ENCODE assay signal across 23 cellular contexts in the genomic region with DNA sequence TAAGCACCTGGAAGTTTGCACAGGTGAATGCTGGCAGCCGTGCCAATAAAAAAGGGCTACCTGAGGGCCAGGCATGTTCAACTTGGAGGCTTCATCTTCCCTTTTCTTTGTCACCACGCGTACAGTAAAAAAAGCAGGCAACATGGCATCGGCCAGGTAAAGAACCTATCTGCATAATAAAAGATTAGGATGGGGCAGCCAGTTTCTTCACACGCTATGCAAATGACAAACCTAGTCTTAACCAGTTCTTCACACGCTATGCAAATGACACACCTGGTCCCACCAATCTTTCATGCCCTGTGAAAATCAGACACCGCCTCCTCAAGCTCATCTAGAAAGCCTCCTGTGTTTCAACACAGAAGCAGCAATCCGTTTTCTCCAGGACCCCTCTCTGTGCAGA.
"Had no signal": no experiment of that assay in that cellular context is flagged by ENCODE, and none has a peak within 500 bp of the region (broad histone marks: within the 10 kb centered on the region; RNA-seq: fewer than 3 reads in every experiment).

No MANE protein-coding gene starts in this region.

- H3K27ac ChIP-seq: brain microvascular endothelial cell, colonic mucosa, foreskin keratinocyte, lower lobe of right lung, parathyroid adenoma, right lobe of liver, transverse colon, uterus had no signal

- H3K36me3 ChIP-seq: brain microvascular endothelial cell, colonic mucosa, lower lobe of right lung, right lobe of liver, transverse colon, uterus had no signal

- H3K36me3 Mint-ChIP-seq: activated naive CD4-positive, alpha-beta T cell treated with anti-CD3 and anti-CD28 coated beads, Interleukin-2, amount 10 ng/mL, durations not matched to agents 7 days and 5 days; mesothelial cell of epicardium; natural killer cell treated with Interleukin-12 subunit alpha and Interleukin-12 subunit beta and Interleukin-15 and Interleukin-18, amount 100 ng/mL, for 72 hours had no signal

- ATAC-seq: activated CD8-positive, alpha-beta T cell treated with anti-CD3 and anti-CD28 coated beads for 36 hours; activated T-cell treated with anti-CD3 and anti-CD28 coated beads, Interleukin-2, amount 50 U/mL, for 4 hours; foreskin keratinocyte; lower lobe of right lung; natural killer cell treated with Interleukin-12 subunit alpha and Interleukin-12 subunit beta and Interleukin-15 and Interleukin-18, amount 100 ng/mL, for 72 hours; right lobe of liver had no signal

- H3K4me3 Mint-ChIP-seq: activated CD4-positive, alpha-beta T cell treated with anti-CD3 and anti-CD28 coated beads, Interleukin-2, amount 10 ng/mL, durations not matched to agents 24 days and 14 days; activated CD8-positive, alpha-beta T cell treated with anti-CD3 and anti-CD28 coated beads for 36 hours; activated naive CD4-positive, alpha-beta T cell treated with anti-CD3 and anti-CD28 coated beads, Interleukin-2, amount 10 ng/mL, durations not matched to agents 7 days and 5 days; activated T-cell treated with anti-CD3 and anti-CD28 coated beads, Interleukin-2, amount 50 U/mL, for 4 hours; mesothelial cell of epicardium; natural killer cell treated with Interleukin-12 subunit alpha and Interleukin-12 subunit beta and Interleukin-15 and Interleukin-18, amount 100 ng/mL, for 72 hours; stimulated activated naive CD8-positive, alpha-beta T cell treated with anti-CD3 and anti-CD28 coated beads, Interleukin-15, Interleukin-2, amounts not matched to agents 100 ng/mL and 50 ng/mL, for 24 hours had no signal

- H3K9me3 ChIP-seq: colonic mucosa, lower lobe of right lung, right lobe of liver, transverse colon, uterus had no signal

- H3K9me3 Mint-ChIP-seq: activated CD4-positive, alpha-beta T cell treated with anti-CD3 and anti-CD28 coated beads, Interleukin-2, amount 10 ng/mL, durations not matched to agents 24 days and 14 days; activated CD8-positive, alpha-beta T cell treated with anti-CD3 and anti-CD28 coated beads for 36 hours; activated naive CD4-positive, alpha-beta T cell treated with anti-CD3 and anti-CD28 coated beads, Interleukin-2, amount 10 ng/mL, durations not matched to agents 7 days and 5 days; activated T-cell treated with anti-CD3 and anti-CD28 coated beads, Interleukin-2, amount 50 U/mL, for 4 hours; natural killer cell treated with Interleukin-12 subunit alpha and Interleukin-12 subunit beta and Interleukin-15 and Interleukin-18, amount 100 ng/mL, for 72 hours; stimulated activated naive CD8-positive, alpha-beta T cell treated with anti-CD3 and anti-CD28 coated beads, Interleukin-15, Interleukin-2, amounts not matched to agents 100 ng/mL and 50 ng/mL, for 24 hours had no signal

- DNase-seq: activated CD4-positive, alpha-beta T cell treated with anti-CD3 and anti-CD28 coated beads, Interleukin-2, amount 10 ng/mL, durations not matched to agents 24 days and 14 days; activated CD8-positive, alpha-beta memory T cell treated with anti-CD3 and anti-CD28 coated beads, Interleukin-2, amount 50 U/mL, for 4 hours; activated CD8-positive, alpha-beta T cell treated with anti-CD3 and anti-CD28 coated beads for 36 hours; activated effector memory CD4-positive, alpha-beta T cell treated with Interleukin-2 at 50 U/mL for 16 hours; activated naive CD4-positive, alpha-beta T cell treated with anti-CD3 and anti-CD28 coated beads, Interleukin-2, amount 10 ng/mL, durations not matched to agents 7 days and 5 days; activated T-cell treated with anti-CD3 and anti-CD28 coated beads, Interleukin-2, amount 50 U/mL, for 4 hours; aorta; brain microvascular endothelial cell; central memory CD4-positive, alpha-beta T cell; colonic mucosa; foreskin keratinocyte; lower lobe of right lung; right lobe of liver; small intestine; stimulated activated CD4-positive, alpha-beta T cell treated with anti-CD3 and anti-CD28 coated beads, Interleukin-15, amount 100 ng/mL, for 24 hours; stimulated activated CD4-positive, alpha-beta T cell treated with anti-CD3 and anti-CD28 coated beads, Interleukin-2, amount 100 ng/mL, for 48 hours; T1000; transverse colon; uterus had no signal

- H2AFZ ChIP-seq: parathyroid adenoma had no signal

- H3K4me1 ChIP-seq: colonic mucosa, foreskin keratinocyte, lower lobe of right lung, parathyroid adenoma, right lobe of liver, transverse colon, uterus had no signal

- H3K4me3 ChIP-seq: colonic mucosa, lower lobe of right lung, right lobe of liver, transverse colon, uterus had no signal

- H3K9ac ChIP-seq: parathyroid adenoma had no signal

- H3K4me1 Mint-ChIP-seq: activated CD4-positive, alpha-beta T cell treated with anti-CD3 and anti-CD28 coated beads, Interleukin-2, amount 10 ng/mL, durations not matched to agents 24 days and 14 days; activated naive CD4-positive, alpha-beta T cell treated with anti-CD3 and anti-CD28 coated beads, Interleukin-2, amount 10 ng/mL, durations not matched to agents 7 days and 5 days had no signal

- H3K27me3 ChIP-seq: brain microvascular endothelial cell, colonic mucosa, foreskin keratinocyte, right lobe of liver, transverse colon, uterus had no signal

- H3K79me2 ChIP-seq: parathyroid adenoma had no signal

- H3K27ac Mint-ChIP-seq: activated CD4-positive, alpha-beta T cell treated with anti-CD3 and anti-CD28 coated beads, Interleukin-2, amount 10 ng/mL, durations not matched to agents 24 days and 14 days; activated CD8-positive, alpha-beta T cell treated with anti-CD3 and anti-CD28 coated beads for 36 hours; activated naive CD4-positive, alpha-beta T cell treated with anti-CD3 and anti-CD28 coated beads, Interleukin-2, amount 10 ng/mL, durations not matched to agents 7 days and 5 days; mesothelial cell of epicardium; natural killer cell treated with Interleukin-12 subunit alpha and Interleukin-12 subunit beta and Interleukin-15 and Interleukin-18, amount 100 ng/mL, for 72 hours; stimulated activated naive CD8-positive, alpha-beta T cell treated with anti-CD3 and anti-CD28 coated beads, Interleukin-15, Interleukin-2, amounts not matched to agents 100 ng/mL and 50 ng/mL, for 24 hours had no signal

- H3K27me3 Mint-ChIP-seq: activated CD4-positive, alpha-beta T cell treated with anti-CD3 and anti-CD28 coated beads, Interleukin-2, amount 10 ng/mL, durations not matched to agents 24 days and 14 days; activated naive CD4-positive, alpha-beta T cell treated with anti-CD3 and anti-CD28 coated beads, Interleukin-2, amount 10 ng/mL, durations not matched to agents 7 days and 5 days; stimulated activated naive CD8-positive, alpha-beta T cell treated with anti-CD3 and anti-CD28 coated beads, Interleukin-15, Interleukin-2, amounts not matched to agents 100 ng/mL and 50 ng/mL, for 24 hours had no signal
